22 cellular contexts compared by ENCODE assay signal in the genomic region with DNA sequence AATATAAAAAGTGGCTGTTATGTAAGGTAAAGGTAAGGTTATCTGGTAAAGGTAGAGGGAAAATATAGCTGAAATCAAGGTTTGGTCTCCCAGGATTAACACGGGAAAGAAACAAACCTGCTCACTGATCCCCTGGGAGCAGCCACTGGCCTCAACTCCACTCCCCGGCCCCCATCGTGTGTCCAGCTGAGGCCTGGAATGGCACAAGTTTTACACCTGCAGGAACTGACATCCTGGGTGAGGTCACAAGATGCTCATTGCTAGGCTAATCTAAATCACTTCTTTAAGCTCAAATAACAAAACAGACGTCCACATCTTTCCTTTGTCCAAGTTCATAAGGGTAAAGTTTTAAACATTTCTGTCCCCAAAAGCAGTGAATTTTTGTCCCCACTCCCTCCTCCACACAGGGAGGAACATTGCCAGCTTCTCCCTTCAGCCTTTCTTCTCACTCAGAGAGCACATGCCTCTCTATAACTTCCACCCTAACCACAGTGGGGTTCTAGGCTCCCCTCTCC. TPM values are rescaled to one million over a fixed set of nuclear protein-coding genes. Genes with fewer than 3 reads are reported as not detected.
DNase-seq lines count a peak whose midpoint lies in the region; ATAC-seq, FAIRE-seq and TF ChIP-seq lines count a peak whose summit lies in the region.
"Had no signal": no experiment of that assay in that cellular context is flagged by ENCODE, and none has a peak within 500 bp of the region (broad histone marks: within the 10 kb centered on the region; RNA-seq: fewer than 3 reads in every experiment).

No MANE protein-coding gene starts in this region.

- H3K4me2 ChIP-seq in DND-41 (ENCODE audit: insufficient read depth, low read length): 0 out of 2 replicates have a peak overlapping the region, but pooled peaks have one; percentile 56

- H3K9ac ChIP-seq in DND-41 (ENCODE audit: low read depth, low read length) (peak overlapping the region; percentile 53; the same call in 1 of the 2 replicates), endodermal cell (ENCODE audit: extremely low read depth, low read length, poor library complexity, severe bottlenecking) (no peak overlapping the region)

- peaks cover 5% of the 10 kb centered on the region for H3K4me1 Mint-ChIP-seq in endodermal cell

- no peak for FAIRE-seq in pancreas (lab: Jason Lieb, UNC)
- FAIRE-seq: colon, GM18507 had no signal

- H3K36me3 ChIP-seq in DND-41 (ENCODE audit: insufficient read depth, low read length) (no peaks in the 10 kb centered on the region), endodermal cell (ENCODE audit: control insufficient read depth, insufficient read depth, low read length) (peaks cover 6% of the 10 kb centered on the region), pancreas (peaks cover 0 to 11% (median 0%) of the 10 kb centered on the region in 3 donors)
- H3K36me3 ChIP-seq: BE2C had no signal

- H3K27ac ChIP-seq in DND-41 (ENCODE audit: low read length) (peak overlapping the region; percentile 95), endodermal cell (ENCODE audit: low read depth, low read length) (no peak overlapping the region), pancreas (peak overlapping the region; percentile 53 to 73 (median 66))
- H3K27ac ChIP-seq: esophagus muscularis mucosa, sigmoid colon, testis had no signal

- no peaks in the 10 kb centered on the region for H3K36me3 Mint-ChIP-seq in endodermal cell (ENCODE audit: low read depth)
- H3K36me3 Mint-ChIP-seq: mesothelial cell of epicardium, WTC11 had no signal

- no peak overlapping the region for H3K4me3 ChIP-seq in DND-41 (ENCODE audit: low read depth in 1 of 2, low read length in 2 of 2)
- H3K4me3 ChIP-seq in endodermal cell (ENCODE audit: low read length): no peak overlapping the region
- no peak overlapping the region for H3K4me3 ChIP-seq in pancreas
- H3K4me3 ChIP-seq: esophagus muscularis mucosa, sigmoid colon, testis had no signal

- H3K9me3 Mint-ChIP-seq in endodermal cell: no peaks in the 10 kb centered on the region
- H3K9me3 Mint-ChIP-seq: mesothelial cell of epicardium, WTC11 had no signal

- peaks cover 3% of the 10 kb centered on the region; the same call in 1 of the 2 replicates for H3K79me2 ChIP-seq in DND-41 (ENCODE audit: insufficient read depth, low read length)

- peak overlapping the region; percentile 24; the same call in 1 of the 2 replicates for H2AFZ ChIP-seq in DND-41 (ENCODE audit: low read depth, low read length)

- peaks cover 45% of the 10 kb centered on the region for H3K4me1 ChIP-seq in DND-41 (ENCODE audit: insufficient read depth, low read length)
- peaks cover 2% of the 10 kb centered on the region for H3K4me1 ChIP-seq in endodermal cell (ENCODE audit: control insufficient read depth, insufficient read depth, low read length)
- peaks cover 45 to 56% (median 48%) of the 10 kb centered on the region in 3 donors for H3K4me1 ChIP-seq in pancreas
- H3K4me1 ChIP-seq: testis had no signal

- no peak for TF ChIP-seq CTCF in DND-41 (IDR thresholded peaks at IDR 0.05; ENCODE audit: borderline replicate concordance, extremely low read depth, low read length, poor library complexity, severe bottlenecking)
- no peak for TF ChIP-seq CTCF in endodermal cell (conservative IDR thresholded peaks at IDR 0.05)
- no peak for TF ChIP-seq CTCF in pancreas (IDR thresholded peaks at IDR 0.05)

- H3K27me3 Mint-ChIP-seq in endodermal cell (ENCODE audit: insufficient read depth): no peaks in the 10 kb centered on the region

- ATAC-seq in DND-41 (ENCODE audit: insufficient read depth, low read depth) (no peak), pancreas (peak in 2 of 4 donors; percentile 8 to 9), GM19395 (IDR thresholded peaks at IDR 0.05; ENCODE audit: unreplicated experiment) (no peak), GM21447 (IDR thresholded peaks at IDR 0.05; ENCODE audit: unreplicated experiment) (no peak)

- H4K20me1 ChIP-seq in DND-41 (ENCODE audit: insufficient read depth, low read length): no peaks in the 10 kb centered on the region

- H3K27ac Mint-ChIP-seq in endodermal cell: no peak overlapping the region
- H3K27ac Mint-ChIP-seq: mesothelial cell of epicardium, WTC11 had no signal

- H3K27me3 ChIP-seq in DND-41 (ENCODE audit: insufficient read depth, low read length, poor library complexity) (no peaks in the 10 kb centered on the region), endodermal cell (ENCODE audit: control insufficient read depth, insufficient read depth, low read length, poor library complexity, severe bottlenecking) (no peaks in the 10 kb centered on the region), pancreas (no peaks in the 10 kb centered on the region)
- H3K27me3 ChIP-seq: BE2C, esophagus muscularis mucosa, sigmoid colon, testis had no signal

- no peaks in the 10 kb centered on the region for H3K9me3 ChIP-seq in DND-41 (ENCODE audit: insufficient read depth, low read length, severe bottlenecking)
- H3K9me3 ChIP-seq in endodermal cell (ENCODE audit: control insufficient read depth, low read length): no peaks in the 10 kb centered on the region
- no peaks in the 10 kb centered on the region for H3K9me3 ChIP-seq in pancreas
- H3K9me3 ChIP-seq: BE2C, esophagus muscularis mucosa, sigmoid colon, testis had no signal

- intact Hi-C loops in pancreas (cut with DNase I): no loop called here

- 55 to 83% methylated on average over 1 to 4 of the region's 4 CpGs for WGBS in endodermal cell (ENCODE audit: insufficient coverage in 1 of 2, insufficient read length in 1 of 2), 2 experiments
- 17 to 18% methylated on average over 4 of the region's 4 CpGs for WGBS in pancreas, 2 donors

- DNase-seq in DND-41 (no peak), NCI-H69 (lab: John Stamatoyannopoulos, UW) (peak; percentile 29), endodermal cell (peak; percentile 70), pancreas (no peak), activated T-cell treated with anti-CD3 and anti-CD28 coated beads for 4 hours (no peak), kidney glomerular epithelial cell (lab: John Stamatoyannopoulos, UW) (no peak)
- DNase-seq: activated gamma-delta T cell; BE2C; HCEC 1CT; NCI-H2107; occipital lobe; sigmoid colon; stimulated activated CD4-positive, alpha-beta T cell treated with anti-CD3 and anti-CD28 coated beads, Interleukin-2, amount 100 ng/mL, for 48 hours; T-helper 1 cell; testis had no signal

- no peak overlapping the region for H3K4me3 Mint-ChIP-seq in endodermal cell
- H3K4me3 Mint-ChIP-seq: mesothelial cell of epicardium, WTC11 had no signal

RNA-seq across cellular contexts. Expression of gene ERN1, which starts 46.3 kb away (rescaled TPM):
- total RNA-seq in endodermal cell (10 to 100 TPM in 1 of 2 donors, 1 to 10 TPM in 1; 9.0 to 13.7 TPM), pancreas (100 to 1,000 TPM in 1 of 6 donors, 10 to 100 TPM in 5; 37.0 to 151 (median 42.9) TPM)
- polyA plus RNA-seq in endodermal cell (2013, experiment 1 of 2): 3.0 TPM
- 3.6 TPM for polyA plus RNA-seq in endodermal cell (2013, experiment 2 of 2)
- 10 to 100 TPM; 10.4 to 19.8 TPM for polyA plus RNA-seq in pancreas

Comparison
In these comparisons a context has a peak if more than half of its experiments do, and no peak if none do; other contexts are left out.
1. DNase-seq: peak in NCI-H69 (single experiment) and endodermal cell (single experiment); none in DND-41 (single experiment), pancreas (0 of 6), activated T-cell treated with anti-CD3 and anti-CD28 coated beads for 4 hours (single experiment) and kidney glomerular epithelial cell (single experiment).